Comparison of ENCODE assay signal across 1 cellular context in the genomic region with DNA sequence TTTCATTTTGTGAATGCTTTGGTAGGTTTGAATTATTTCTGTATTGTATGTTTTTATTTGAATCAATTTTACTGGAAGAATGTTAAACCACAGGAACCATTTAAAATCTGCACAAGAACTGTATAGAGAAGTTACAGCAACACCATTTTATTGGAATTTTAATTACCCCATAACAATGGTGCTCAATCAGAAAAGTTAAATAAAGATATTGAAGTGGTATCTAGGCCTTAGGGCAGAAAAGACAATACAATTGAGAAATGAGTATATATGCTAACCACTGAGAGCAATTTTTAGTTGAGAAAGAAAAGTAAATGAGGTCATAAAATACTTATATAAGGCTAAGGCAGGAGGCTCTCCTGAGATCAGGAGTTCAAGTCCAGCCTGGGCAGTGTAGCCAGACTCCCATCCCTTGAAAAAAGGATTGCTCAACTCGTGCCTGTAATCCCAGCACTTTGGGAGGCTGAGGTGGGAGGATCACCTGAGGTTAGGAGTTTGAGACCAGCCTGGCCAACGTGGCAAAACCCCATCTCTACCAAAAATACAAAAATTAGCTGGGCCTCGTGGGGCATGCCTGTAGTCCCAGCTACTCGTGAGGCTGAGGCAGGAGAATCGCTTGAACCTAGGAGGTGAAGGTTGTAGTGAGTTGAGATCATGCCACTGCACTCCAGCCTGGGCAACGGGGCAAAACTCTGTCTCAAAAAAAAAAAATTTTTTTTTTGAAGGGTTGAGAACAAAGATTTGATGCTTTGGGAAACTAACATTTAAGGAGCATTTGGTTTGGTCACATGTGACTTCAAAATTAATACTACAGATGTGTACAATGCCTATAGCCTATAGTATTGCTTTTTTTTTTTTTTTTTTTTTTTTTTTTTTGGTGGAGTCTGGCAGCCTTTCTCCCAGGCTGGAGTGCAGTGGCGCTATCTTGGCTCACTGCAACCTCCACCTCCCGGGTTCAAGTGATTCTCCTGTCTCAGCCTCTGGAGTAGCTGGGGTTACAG.
TF ChIP-seq lines count a peak whose summit lies in the region.

No MANE protein-coding gene starts in this region.

TF ChIP-seq in HEK293, 187 proteins besides CTCF, POLR2A, EP300 and RAD21 (continued from another document):
- TF ChIP-seq, protein P1, sequence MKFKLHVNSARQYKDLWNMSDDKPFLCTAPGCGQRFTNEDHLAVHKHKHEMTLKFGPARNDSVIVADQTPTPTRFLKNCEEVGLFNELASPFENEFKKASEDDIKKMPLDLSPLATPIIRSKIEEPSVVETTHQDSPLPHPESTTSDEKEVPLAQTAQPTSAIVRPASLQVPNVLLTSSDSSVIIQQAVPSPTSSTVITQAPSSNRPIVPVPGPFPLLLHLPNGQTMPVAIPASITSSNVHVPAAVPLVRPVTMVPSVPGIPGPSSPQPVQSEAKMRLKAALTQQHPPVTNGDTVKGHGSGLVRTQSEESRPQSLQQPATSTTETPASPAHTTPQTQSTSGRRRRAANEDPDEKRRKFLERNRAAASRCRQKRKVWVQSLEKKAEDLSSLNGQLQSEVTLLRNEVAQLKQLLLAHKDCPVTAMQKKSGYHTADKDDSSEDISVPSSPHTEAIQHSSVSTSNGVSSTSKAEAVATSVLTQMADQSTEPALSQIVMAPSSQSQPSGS (tag by site-specific recombination; IDR thresholded peaks at IDR 0.05; ENCODE audit: low read depth), result peak; percentile 6; the same call in 1 of the 2 replicates
- TF ChIP-seq, protein P2, sequence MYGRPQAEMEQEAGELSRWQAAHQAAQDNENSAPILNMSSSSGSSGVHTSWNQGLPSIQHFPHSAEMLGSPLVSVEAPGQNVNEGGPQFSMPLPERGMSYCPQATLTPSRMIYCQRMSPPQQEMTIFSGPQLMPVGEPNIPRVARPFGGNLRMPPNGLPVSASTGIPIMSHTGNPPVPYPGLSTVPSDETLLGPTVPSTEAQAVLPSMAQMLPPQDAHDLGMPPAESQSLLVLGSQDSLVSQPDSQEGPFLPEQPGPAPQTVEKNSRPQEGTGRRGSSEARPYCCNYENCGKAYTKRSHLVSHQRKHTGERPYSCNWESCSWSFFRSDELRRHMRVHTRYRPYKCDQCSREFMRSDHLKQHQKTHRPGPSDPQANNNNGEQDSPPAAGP (tag by site-specific recombination; IDR thresholded peaks at IDR 0.05), result no peak
- TF ChIP-seq, protein P3, sequence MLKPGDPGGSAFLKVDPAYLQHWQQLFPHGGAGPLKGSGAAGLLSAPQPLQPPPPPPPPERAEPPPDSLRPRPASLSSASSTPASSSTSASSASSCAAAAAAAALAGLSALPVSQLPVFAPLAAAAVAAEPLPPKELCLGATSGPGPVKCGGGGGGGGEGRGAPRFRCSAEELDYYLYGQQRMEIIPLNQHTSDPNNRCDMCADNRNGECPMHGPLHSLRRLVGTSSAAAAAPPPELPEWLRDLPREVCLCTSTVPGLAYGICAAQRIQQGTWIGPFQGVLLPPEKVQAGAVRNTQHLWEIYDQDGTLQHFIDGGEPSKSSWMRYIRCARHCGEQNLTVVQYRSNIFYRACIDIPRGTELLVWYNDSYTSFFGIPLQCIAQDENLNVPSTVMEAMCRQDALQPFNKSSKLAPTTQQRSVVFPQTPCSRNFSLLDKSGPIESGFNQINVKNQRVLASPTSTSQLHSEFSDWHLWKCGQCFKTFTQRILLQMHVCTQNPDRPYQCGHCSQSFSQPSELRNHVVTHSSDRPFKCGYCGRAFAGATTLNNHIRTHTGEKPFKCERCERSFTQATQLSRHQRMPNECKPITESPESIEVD (tag by site-specific recombination; IDR thresholded peaks at IDR 0.05), result peak; percentile 69
- TF ChIP-seq ZBTB17 (tag by site-specific recombination; IDR thresholded peaks at IDR 0.05), result peak; percentile 53; the same call in 1 of the 2 replicates
TF ChIP-seq in HEK293: peak in this region for 5.
